Comparison of ENCODE assay signal across 30 cellular contexts in genomic region chr19:31416548-31416947, GRCh38.
"Had no signal": no experiment of that assay in that cellular context is flagged by ENCODE, and none has a peak within 500 bp of the region (broad histone marks: within the 10 kb centered on the region; RNA-seq: fewer than 3 reads in every experiment).

No MANE protein-coding gene starts in this region.

- H3K4me1 Mint-ChIP-seq: memory B cell; naive thymus-derived CD4-positive, alpha-beta T cell; stimulated activated naive CD8-positive, alpha-beta T cell treated with anti-CD3 and anti-CD28 coated beads, Interleukin-15, amount 100 ng/mL, for 72 hours had no signal

- H3K36me3 ChIP-seq: colonic mucosa, esophagus muscularis mucosa, gastroesophageal sphincter, heart left ventricle, lower lobe of right lung, neural progenitor cell, prostate gland, right atrium auricular region, suprapubic skin, transverse colon, vagina had no signal

- H3K79me2 ChIP-seq: hepatocyte, parathyroid adenoma had no signal

- H3K4me3 Mint-ChIP-seq: dendritic cell treated with granulocyte-macrophage colony-stimulating factor and Interleukin-4, amounts not matched to agents 40 ng/mL and 50 ng/mL, for 4 days; memory B cell; naive thymus-derived CD4-positive, alpha-beta T cell; nephron; neural progenitor cell; stimulated activated naive CD8-positive, alpha-beta T cell treated with anti-CD3 and anti-CD28 coated beads, Interleukin-15, amount 100 ng/mL, for 72 hours had no signal

- H3K27me3 ChIP-seq: colonic mucosa, esophagus muscularis mucosa, gastroesophageal sphincter, hepatocyte, right atrium auricular region, suprapubic skin, transverse colon, vagina had no signal

- H3K36me3 Mint-ChIP-seq: memory B cell; naive thymus-derived CD4-positive, alpha-beta T cell; neural progenitor cell had no signal

- DNase-seq: colonic mucosa; effector CD8-positive, alpha-beta T cell; foreskin keratinocyte; heart left ventricle; kidney glomerular epithelial cell; left ventricle myocardium superior; lower lobe of right lung; midbrain; naive thymus-derived CD4-positive, alpha-beta T cell; stimulated activated CD4-positive, alpha-beta T cell treated with anti-CD3 and anti-CD28 coated beads, Interleukin-12 subunit alpha, Interleukin-12 subunit beta, amount 100 ng/mL, for 4 hours; stimulated activated CD4-positive, alpha-beta T cell treated with anti-CD3 and anti-CD28 coated beads, Interleukin-1b, Interleukin-23, amount 100 ng/mL, for 48 hours; stimulated activated CD4-positive, alpha-beta T cell treated with anti-CD3 and anti-CD28 coated beads, Interleukin-4, amount 100 ng/mL, for 1 hour; stimulated activated CD8-positive, alpha-beta memory T cell treated with anti-CD3 and anti-CD28 coated beads, Interleukin-4, amount 100 ng/mL, for 48 hours; stimulated activated naive CD4-positive, alpha-beta T cell; stimulated activated naive CD8-positive, alpha-beta T cell treated with anti-CD3 and anti-CD28 coated beads, Interleukin-15, amount 100 ng/mL, for 72 hours; transverse colon had no signal

- H3K9me3 Mint-ChIP-seq: dendritic cell treated with granulocyte-macrophage colony-stimulating factor and Interleukin-4, amounts not matched to agents 40 ng/mL and 50 ng/mL, for 4 days; nephron; neural progenitor cell; stimulated activated naive CD8-positive, alpha-beta T cell treated with anti-CD3 and anti-CD28 coated beads, Interleukin-15, amount 100 ng/mL, for 72 hours had no signal

- H3K9ac ChIP-seq: neural progenitor cell, parathyroid adenoma had no signal

- H3K4me3 ChIP-seq: colonic mucosa, esophagus muscularis mucosa, gastroesophageal sphincter, heart left ventricle, hepatocyte, lower lobe of right lung, neural progenitor cell, prostate gland, right atrium auricular region, smooth muscle cell, suprapubic skin, transverse colon, vagina had no signal

- H3K4me1 ChIP-seq: colonic mucosa, esophagus muscularis mucosa, foreskin keratinocyte, gastroesophageal sphincter, heart left ventricle, lower lobe of right lung, parathyroid adenoma, prostate gland, right atrium auricular region, suprapubic skin, transverse colon, vagina had no signal

- H3K27ac Mint-ChIP-seq: dendritic cell treated with granulocyte-macrophage colony-stimulating factor and Interleukin-4, amounts not matched to agents 40 ng/mL and 50 ng/mL, for 4 days; memory B cell; naive thymus-derived CD4-positive, alpha-beta T cell; nephron; neural progenitor cell had no signal

- H3K9me3 ChIP-seq: colonic mucosa, esophagus muscularis mucosa, gastroesophageal sphincter, heart left ventricle, lower lobe of right lung, prostate gland, right atrium auricular region, suprapubic skin, transverse colon, vagina had no signal

- H3K27ac ChIP-seq: colonic mucosa, esophagus muscularis mucosa, foreskin keratinocyte, gastroesophageal sphincter, heart left ventricle, hepatocyte, lower lobe of right lung, neural progenitor cell, parathyroid adenoma, prostate gland, right atrium auricular region, suprapubic skin, transverse colon, vagina had no signal

- ATAC-seq: foreskin keratinocyte; gastroesophageal sphincter; heart left ventricle; left ventricle myocardium superior; lower lobe of right lung; naive thymus-derived CD4-positive, alpha-beta T cell; sciatic nerve; stimulated activated naive CD8-positive, alpha-beta T cell treated with anti-CD3 and anti-CD28 coated beads, Interleukin-15, amount 100 ng/mL, for 72 hours had no signal

- H2AFZ ChIP-seq: hepatocyte, neural progenitor cell, parathyroid adenoma had no signal

- H3K4me2 ChIP-seq: hepatocyte, neural progenitor cell, smooth muscle cell had no signal
